ENCODE assay signal across 9 cellular contexts in the genomic region with DNA sequence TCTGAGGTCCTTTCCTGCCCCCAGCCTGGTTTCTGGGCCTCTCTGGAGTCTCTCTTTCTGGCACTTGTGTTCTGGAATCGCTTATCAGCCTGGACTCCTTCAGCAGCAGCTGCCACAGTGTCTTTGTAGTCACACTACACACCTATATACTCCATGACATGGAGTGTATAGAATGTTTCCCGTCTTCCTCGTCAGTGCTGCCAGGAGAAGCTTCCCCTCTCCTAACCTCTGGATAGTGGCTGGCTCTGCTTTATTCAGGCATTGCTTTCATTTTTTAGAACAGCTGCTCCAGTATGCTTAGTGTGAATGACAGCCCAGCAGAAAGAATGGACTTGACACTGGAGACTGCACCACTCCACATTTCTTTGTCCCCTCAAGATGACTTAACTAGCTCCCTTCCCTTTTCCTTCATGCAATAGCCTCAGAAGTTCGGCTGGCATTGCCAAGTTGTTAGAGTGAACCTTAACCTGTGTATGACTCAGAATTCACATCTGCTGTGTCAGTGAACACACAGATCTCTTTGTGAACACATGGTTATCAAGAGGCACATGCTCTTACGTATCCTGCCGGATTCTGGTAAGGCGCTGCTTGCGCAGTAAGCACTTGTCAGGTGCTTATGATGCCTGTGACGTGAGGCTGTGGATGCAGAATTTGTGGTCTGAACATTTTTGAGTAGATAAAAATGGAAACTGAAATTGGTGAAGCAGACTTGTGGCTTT.
DNase-seq lines count a peak whose midpoint lies in the region; ATAC-seq and TF ChIP-seq lines count a peak whose summit lies in the region.
"Had no signal": no experiment of that assay in that cellular context is flagged by ENCODE, and none has a peak within 500 bp of the region (broad histone marks: within the 10 kb centered on the region; RNA-seq: fewer than 3 reads in every experiment).

No MANE protein-coding gene starts in this region.

- H3K9ac ChIP-seq in GM23248 (no peak overlapping the region), mesendoderm (ENCODE audit: low read length) (no peak overlapping the region)

- H2BK15ac ChIP-seq in mesendoderm (replicated peaks; ENCODE audit: low read depth): no peak overlapping the region

- DNase-seq in GM23248 (peak; percentile 76), Peyer's patch (peak in 1 of 3 donors; percentile 82), fibroblast of peridontal ligament (ENCODE audit: extremely low read depth) (peak; percentile 72), retinal pigment epithelial cell (ENCODE audit: low read depth) (peak; percentile 100), NCI-H1105 (lab: John Stamatoyannopoulos, UW) (no peak), mesendoderm (no peak)

- peak in 1 of 6 experiments; percentile 3 for TF ChIP-seq CTCF in Peyer's patch (IDR thresholded peaks at IDR 0.05)
- TF ChIP-seq CTCF in retinal pigment epithelial cell (conservative IDR thresholded peaks at IDR 0.05; ENCODE audit: low read depth, low read length): no peak

- no peak overlapping the region for H2AFZ ChIP-seq in GM23248

- no peaks in the 10 kb centered on the region for H3K9me2 ChIP-seq in GM23248 (ENCODE audit: insufficient read depth)

- no peak overlapping the region for H4K8ac ChIP-seq in mesendoderm (ENCODE audit: low read depth, low read length)

- H3K23ac ChIP-seq in mesendoderm (ENCODE audit: low read length): no peak overlapping the region

- H3K27ac ChIP-seq in GM23248 (no peak overlapping the region), Peyer's patch (peak overlapping the region in 3 of 4 donors; percentile 58 to 88 (median 83)), mesendoderm (ENCODE audit: low read depth, low read length) (no peak overlapping the region)
- H3K27ac ChIP-seq: thoracic aorta had no signal

- H3K4ac ChIP-seq in mesendoderm (ENCODE audit: low read depth, low read length): no peak overlapping the region

- H3K9me3 ChIP-seq in GM23248 (ENCODE audit: low read depth) (no peaks in the 10 kb centered on the region), Peyer's patch (no peaks in the 10 kb centered on the region)
- H3K9me3 ChIP-seq: thoracic aorta had no signal

- peak in 1 of 2 donors; percentile 74 for TF ChIP-seq POLR2A in Peyer's patch (IDR thresholded peaks at IDR 0.05)

- no peaks in the 10 kb centered on the region for H3F3A ChIP-seq in GM23248 (ENCODE audit: insufficient read depth)

- H2BK5ac ChIP-seq in mesendoderm (ENCODE audit: low read length): no peak overlapping the region

- H3K27me3 ChIP-seq in GM23248 (replicated peaks; ENCODE audit: insufficient read depth): no peaks in the 10 kb centered on the region
- no peaks in the 10 kb centered on the region for H3K27me3 ChIP-seq in Peyer's patch
- no peaks in the 10 kb centered on the region for H3K27me3 ChIP-seq in mesendoderm (ENCODE audit: insufficient read depth, low read length, poor library complexity)

- H3K79me1 ChIP-seq in mesendoderm (ENCODE audit: low read length): peaks cover 19% of the 10 kb centered on the region

- H3K4me1 ChIP-seq in GM23248 (ENCODE audit: insufficient read depth) (no peaks in the 10 kb centered on the region), Peyer's patch (peaks cover 0 to 22% (median 1%) of the 10 kb centered on the region in 4 donors), mesendoderm (ENCODE audit: control insufficient read depth, low read depth, low read length) (no peaks in the 10 kb centered on the region)

- no peak overlapping the region for H3K4me2 ChIP-seq in GM23248 (ENCODE audit: unreplicated experiment)
- no peak overlapping the region for H3K4me2 ChIP-seq in mesendoderm (ENCODE audit: low read length)

- H3K18ac ChIP-seq in mesendoderm (ENCODE audit: low read length): no peak overlapping the region

- H3K56ac ChIP-seq in mesendoderm (ENCODE audit: low read length): no peak overlapping the region

- WGBS in GM23248 (ENCODE audit: low coverage in 1 of 2, low lambda C conversion rate in 2 of 2, missing lambda C conversion rate in 2 of 2), 2 experiments: 60 to 61% methylated on average over 9 of the region's 9 CpGs
- no CpG with 5 or more reads among the region's 9 CpGs for WGBS in mesendoderm (ENCODE audit: extremely low coverage, insufficient coverage, low lambda C conversion rate)

- no peaks in the 10 kb centered on the region for H4K20me1 ChIP-seq in GM23248 (ENCODE audit: insufficient read depth)

- no peaks in the 10 kb centered on the region for H3K79me2 ChIP-seq in GM23248 (ENCODE audit: insufficient read depth)
- H3K79me2 ChIP-seq in mesendoderm (ENCODE audit: control insufficient read depth, insufficient read depth, low read length): peaks cover 14% of the 10 kb centered on the region

- no peak overlapping the region for H2AK5ac ChIP-seq in mesendoderm (ENCODE audit: low read length)

- H4K5ac ChIP-seq in mesendoderm (ENCODE audit: low read length): no peak overlapping the region

- H2BK120ac ChIP-seq in mesendoderm (ENCODE audit: low read depth, low read length): no peak overlapping the region

- in situ Hi-C loops in GM23248 (cut with MboI): loop anchor here (10.0 kb wide), 1 partner anchor 223 kb away; no protein-coding TSS in a partner anchor

- H3K4me3 ChIP-seq in GM23248 (no peak overlapping the region), Peyer's patch (peak overlapping the region in 1 of 4 donors; percentile 2), retinal pigment epithelial cell (ENCODE audit: low read length) (no peak overlapping the region), mesendoderm (ENCODE audit: low read length) (no peak overlapping the region)
- H3K4me3 ChIP-seq: thoracic aorta had no signal

- no peaks in the 10 kb centered on the region for H3K36me3 ChIP-seq in GM23248 (ENCODE audit: low read depth)
- no peaks in the 10 kb centered on the region for H3K36me3 ChIP-seq in Peyer's patch
- H3K36me3 ChIP-seq in mesendoderm (ENCODE audit: control insufficient read depth, insufficient read depth, low read length): no peaks in the 10 kb centered on the region
- H3K36me3 ChIP-seq: thoracic aorta had no signal

- no peak for ATAC-seq in HG02759 (IDR thresholded peaks at IDR 0.05; ENCODE audit: unreplicated experiment)
- no peak for ATAC-seq in HG03469 (IDR thresholded peaks at IDR 0.05; ENCODE audit: unreplicated experiment)

Comparison
In these comparisons a context has a peak if more than half of its experiments do, and no peak if none do; other contexts are left out.
1. DNase-seq: peak in GM23248 (single experiment), fibroblast of peridontal ligament (single experiment) and retinal pigment epithelial cell (single experiment); none in NCI-H1105 (single experiment) and mesendoderm (single experiment).
2. H3K27ac ChIP-seq: peak in Peyer's patch (3 of 4); none in GM23248 (single experiment) and mesendoderm (single experiment).